Comparison of ENCODE assay signal across 1 cellular context in genomic region chr1:207810173-207810572, GRCh38.
TF ChIP-seq lines count a peak whose summit lies in the region.

No MANE protein-coding gene starts in this region.

TF ChIP-seq in SK-N-SH treated with all-trans-retinoic acid at 6 μM for 48 hours, 23 proteins besides CTCF, POLR2A, EP300 and RAD21 (continued from another document):
- TF ChIP-seq TSHZ2 (CRISPR knock-in tag; IDR thresholded peaks at IDR 0.05) (no peak), ISL1 (CRISPR knock-in tag; IDR thresholded peaks at IDR 0.05) (no peak), POU6F1 (CRISPR knock-in tag; IDR thresholded peaks at IDR 0.05; ENCODE audit: borderline replicate concordance, low read depth) (no peak), RARB (CRISPR knock-in tag; IDR thresholded peaks at IDR 0.05) (no peak), CSDC2 (CRISPR knock-in tag; IDR thresholded peaks at IDR 0.05) (no peak), TCF4 (CRISPR knock-in tag; IDR thresholded peaks at IDR 0.05; ENCODE audit: borderline replicate concordance) (no peak), GLIS3 (CRISPR knock-in tag; IDR thresholded peaks at IDR 0.05) (no peak), TOX (CRISPR knock-in tag; IDR thresholded peaks at IDR 0.05; ENCODE audit: borderline replicate concordance) (no peak), ESRRG (CRISPR knock-in tag; IDR thresholded peaks at IDR 0.05) (no peak), ZC3H10 (CRISPR knock-in tag; IDR thresholded peaks at IDR 0.05) (no peak)
